Comparison of ENCODE assay signal across 1 cellular context in genomic region chr19:12139309-12139708, GRCh38.
TF ChIP-seq lines count a peak whose summit lies in the region.

No MANE protein-coding gene starts in this region.

TF ChIP-seq in GM23338, 12 proteins besides CTCF, POLR2A, EP300 and RAD21 (continued from another document):
- TF ChIP-seq REST (IDR thresholded peaks at IDR 0.05; ENCODE audit: unreplicated experiment) (no peak), ZNF331 (CRISPR knock-in tag; IDR thresholded peaks at IDR 0.05; ENCODE audit: low read depth) (no peak), CREB1 (CRISPR knock-in tag; IDR thresholded peaks at IDR 0.05; ENCODE audit: low read depth) (no peak), STAT1 (IDR thresholded peaks at IDR 0.05; ENCODE audit: unreplicated experiment) (no peak), POLR2AphosphoS5 (IDR thresholded peaks at IDR 0.05; ENCODE audit: low read depth) (no peak), EZH2phosphoT487 (IDR thresholded peaks at IDR 0.05; ENCODE audit: unreplicated experiment) (no peak), NANOG (IDR thresholded peaks at IDR 0.05; ENCODE audit: borderline replicate concordance) (no peak), ZNF114 (CRISPR knock-in tag; IDR thresholded peaks at IDR 0.05) (no peak), JUNB (IDR thresholded peaks at IDR 0.05; ENCODE audit: unreplicated experiment) (no peak), EZH2 (IDR thresholded peaks at IDR 0.05; ENCODE audit: low read depth, unreplicated experiment) (no peak)
